Comparison of ENCODE assay signal across 15 cellular contexts in the genomic region with DNA sequence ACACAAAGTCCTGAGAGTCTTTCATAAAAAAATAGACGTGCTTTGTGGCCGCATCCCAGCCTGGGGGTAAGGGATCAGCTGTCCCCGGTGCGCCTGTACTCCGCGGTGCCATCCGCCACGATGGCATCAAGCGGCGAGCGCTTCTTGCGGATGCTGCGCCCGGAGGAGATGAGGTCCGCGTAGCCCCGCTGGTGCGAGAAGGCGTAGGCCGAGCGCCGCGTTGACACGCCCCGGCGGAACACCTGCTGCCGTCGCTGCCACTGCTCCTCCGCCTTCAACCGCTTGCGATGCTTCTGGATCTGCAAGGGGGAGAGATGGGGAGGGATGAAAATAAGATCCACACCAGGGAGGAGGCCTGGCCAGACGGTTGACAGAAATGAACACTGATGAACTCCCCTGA. TPM values are rescaled to one million over a fixed set of nuclear protein-coding genes. Genes with fewer than 3 reads are reported as not detected.
DNase-seq lines count a peak whose midpoint lies in the region; ATAC-seq, FAIRE-seq and TF ChIP-seq lines count a peak whose summit lies in the region.
"Had no signal": no experiment of that assay in that cellular context is flagged by ENCODE, and none has a peak within 500 bp of the region (broad histone marks: within the 10 kb centered on the region; RNA-seq: fewer than 3 reads in every experiment).

No MANE protein-coding gene starts in this region.

- no peak overlapping the region for H4K5ac ChIP-seq in H1 (ENCODE audit: insufficient read length, low read depth, low read length)

- H3K4me3 ChIP-seq in right cardiac atrium (ENCODE audit: low read length) (no peak overlapping the region), H1 (ENCODE audit: extremely low read depth in 1 of 4, insufficient read depth in 2 of 4, low read depth in 3 of 4, low read length in 4 of 4) (no peak overlapping the region), neuronal stem cell (ENCODE audit: low read length in 2 of 2) (no peak overlapping the region)

- no peak overlapping the region for H3K27ac ChIP-seq in right cardiac atrium (ENCODE audit: low read length)
- no peak overlapping the region for H3K27ac ChIP-seq in H1 (ENCODE audit: low read depth, low read length)
- no peak overlapping the region for H3K27ac ChIP-seq in neuronal stem cell (replicated peaks; ENCODE audit: low read length)
- H3K27ac ChIP-seq: 22Rv1, HL-60 had no signal

- peaks cover 0 to 1% of the 10 kb centered on the region in 2 experiments for H4K20me1 ChIP-seq in H1 (replicated peaks in 1 of 2; ENCODE audit: control insufficient read depth in 1 of 2, insufficient read depth in 2 of 2, low read length in 2 of 2)

- no peak for TF ChIP-seq CTCF in H1 (IDR thresholded peaks at IDR 0.05; ENCODE audit: control extremely low read depth in 1 of 3, insufficient read depth in 1 of 3, low read depth in 1 of 3, low read length in 3 of 3)

- H3K9ac ChIP-seq in H1 (replicated peaks in 1 of 4; ENCODE audit: extremely low read depth in 1 of 4, low read depth in 3 of 4, low read length in 3 of 4) = no peak overlapping the region
- H3K9ac ChIP-seq in neuronal stem cell (ENCODE audit: low read depth, low read length, poor library complexity) = no peak overlapping the region

- no peak for TF ChIP-seq EP300 in H1 (IDR thresholded peaks at IDR 0.05; ENCODE audit: borderline replicate concordance in 1 of 2, low read depth in 2 of 2, low read length in 2 of 2)

- no peak overlapping the region for H2BK20ac ChIP-seq in H1 (ENCODE audit: low read length)

- CTCF ChIA-PET in H1 (lab: Charles Lee; ENCODE audit: partially characterized antibody) = no interaction called here

- H3K4ac ChIP-seq in H1 (replicated peaks; ENCODE audit: insufficient read length, low read depth, low read length) (no peak overlapping the region), neuronal stem cell (ENCODE audit: low read length) (peak overlapping the region; percentile 53)

- no peak overlapping the region for H2BK120ac ChIP-seq in H1 (replicated peaks; ENCODE audit: low read depth, low read length)
- H2BK120ac ChIP-seq in neuronal stem cell (ENCODE audit: low read depth, low read length) = no peak overlapping the region

- no peaks in the 10 kb centered on the region for H3K79me2 ChIP-seq in H1 (ENCODE audit: control insufficient read depth in 1 of 2, insufficient read depth in 2 of 2, low read length in 2 of 2)

- peaks cover 3% of the 10 kb centered on the region for H3K4me1 ChIP-seq in right cardiac atrium (ENCODE audit: control insufficient read depth, insufficient read depth, low read length)
- no peaks in the 10 kb centered on the region for H3K4me1 ChIP-seq in H1 (replicated peaks in 1 of 4; ENCODE audit: control insufficient read depth in 3 of 4, insufficient read depth in 4 of 4, low read length in 3 of 4)
- no peaks in the 10 kb centered on the region for H3K4me1 ChIP-seq in neuronal stem cell (ENCODE audit: control insufficient read depth in 2 of 2, insufficient read depth in 1 of 2, low read depth in 1 of 2, low read length in 2 of 2)
- H3K4me1 ChIP-seq: Caco-2 had no signal

- no peak overlapping the region for H3K56ac ChIP-seq in H1 (replicated peaks; ENCODE audit: insufficient read length, low read depth, low read length)

- H2AK5ac ChIP-seq in H1 (ENCODE audit: low read depth, low read length) = no peak overlapping the region
- peak overlapping the region; percentile 70 for H2AK5ac ChIP-seq in neuronal stem cell (ENCODE audit: low read depth, low read length)

- H2AFZ ChIP-seq in H1 (ENCODE audit: low read length) = no peak overlapping the region
- H2AFZ ChIP-seq in neuronal stem cell (ENCODE audit: low read length) = no peak overlapping the region

- no peak for FAIRE-seq in H1 (lab: Jason Lieb, UNC)

- H3K9me3 ChIP-seq in right cardiac atrium (ENCODE audit: control insufficient read depth, low read length) (no peaks in the 10 kb centered on the region), H1 (ENCODE audit: insufficient read depth in 2 of 2, low read depth in 1 of 2, low read length in 1 of 2) (no peaks in the 10 kb centered on the region; a peak in 1 of 4 replicates), neuronal stem cell (replicated peaks in 1 of 2; ENCODE audit: control insufficient read depth in 2 of 2, insufficient read depth in 1 of 2, low read depth in 1 of 2, low read length in 2 of 2) (no peaks in the 10 kb centered on the region)
- H3K9me3 ChIP-seq: Caco-2 had no signal

- H3K4me2 ChIP-seq in H1 (ENCODE audit: insufficient read depth in 1 of 2, low read depth in 2 of 2, low read length in 2 of 2) (no peak overlapping the region), neuronal stem cell (ENCODE audit: insufficient read depth, low read length, poor library complexity, severe bottlenecking) (no peak overlapping the region)

- intact Hi-C loops in right cardiac atrium (cut with DNase I) (no loop called here), Right ventricle myocardium inferior (cut with DNase I) (loop anchor here (5.0 to 10.0 kb wide), 2 partner anchors 234 to 466 kb away; no protein-coding TSS in a partner anchor)

- no peak for TF ChIP-seq POLR2A in H1 (IDR thresholded peaks at IDR 0.05; ENCODE audit: control extremely low read depth in 1 of 2, low read depth in 2 of 2, low read length in 2 of 2)

- H3K18ac ChIP-seq in H1 (ENCODE audit: extremely low read depth, low read length) (no peak overlapping the region), neuronal stem cell (ENCODE audit: low read length) (no peak overlapping the region)

- H4K91ac ChIP-seq in H1 (replicated peaks; ENCODE audit: insufficient read length, low read length) = no peak overlapping the region
- no peak overlapping the region for H4K91ac ChIP-seq in neuronal stem cell (ENCODE audit: low read depth, low read length, poor library complexity)

- H3K27me3 ChIP-seq in right cardiac atrium (ENCODE audit: control insufficient read depth, insufficient read depth) (no peaks in the 10 kb centered on the region), H1 (replicated peaks in 1 of 4; ENCODE audit: control insufficient read depth in 3 of 4, extremely low read depth in 1 of 4, insufficient read depth in 3 of 4, low read length in 3 of 4) (no peaks in the 10 kb centered on the region), neuronal stem cell (ENCODE audit: control insufficient read depth in 3 of 3, insufficient read depth in 3 of 3, low read depth in 1 of 3, low read length in 3 of 3) (no peaks in the 10 kb centered on the region)

- ATAC-seq in right cardiac atrium (peak in 1 of 2 donors; percentile 7), Right ventricle myocardium inferior (no peak), GM21717 (IDR thresholded peaks at IDR 0.05; ENCODE audit: unreplicated experiment) (no peak), HG03135 (IDR thresholded peaks at IDR 0.05; ENCODE audit: unreplicated experiment) (no peak)

- H2BK12ac ChIP-seq in H1 (ENCODE audit: low read depth, low read length) (no peak overlapping the region), neuronal stem cell (ENCODE audit: low read length) (no peak overlapping the region)

- H3K14ac ChIP-seq in H1 (ENCODE audit: insufficient read length) = no peak overlapping the region
- peak overlapping the region; percentile 38 for H3K14ac ChIP-seq in neuronal stem cell (ENCODE audit: low read length)

- H3K23ac ChIP-seq in H1 (ENCODE audit: insufficient read length) (no peak overlapping the region), neuronal stem cell (ENCODE audit: low read depth, low read length, poor library complexity) (peak overlapping the region; percentile 73)

- TF ChIP-seq RAD21 in H1 (IDR thresholded peaks at IDR 0.05 in 1 of 2, conservative IDR thresholded peaks at IDR 0.05 in 1 of 2; ENCODE audit: low read depth in 2 of 2, low read length in 2 of 2) = no peak

- WGBS in right cardiac atrium = 89% methylated on average over 32 of the region's 32 CpGs
- 94% methylated on average over 32 of the region's 32 CpGs; no CpG with 5 or more reads in 1 of the 2 experiments for WGBS in H1 (ENCODE audit: extremely low coverage in 1 of 2, insufficient coverage in 1 of 2, insufficient read length in 1 of 2, insufficient replicate concordance in 2 of 2, low coverage in 1 of 2, low lambda C conversion rate in 2 of 2, missing lambda C conversion rate in 1 of 2), 2 experiments
- no CpG with 5 or more reads among the region's 32 CpGs for WGBS in neuronal stem cell (ENCODE audit: extremely low coverage in 2 of 2, insufficient read length in 2 of 2, insufficient replicate concordance in 1 of 2), 2 donors

- H2BK15ac ChIP-seq in H1 (ENCODE audit: low read length) = no peak overlapping the region
- no peak overlapping the region for H2BK15ac ChIP-seq in neuronal stem cell (ENCODE audit: low read length)

- H4K8ac ChIP-seq in H1 (ENCODE audit: extremely low read depth, insufficient read depth, low read length) = peak overlapping the region; percentile 79
- no peak overlapping the region for H4K8ac ChIP-seq in neuronal stem cell (ENCODE audit: low read depth, low read length)

- no peak overlapping the region for H2BK5ac ChIP-seq in H1 (ENCODE audit: low read depth, low read length)
- no peak overlapping the region for H2BK5ac ChIP-seq in neuronal stem cell (ENCODE audit: low read length)

- POLR2A ChIA-PET in H1 (lab: Charles Lee; ENCODE audit: partially characterized antibody) = no interaction called here

- H3K36me3 ChIP-seq in H1 (ENCODE audit: control insufficient read depth in 2 of 4, insufficient read depth in 4 of 4, low read length in 3 of 4) (no peaks in the 10 kb centered on the region), neuronal stem cell (replicated peaks in 1 of 2; ENCODE audit: control insufficient read depth in 2 of 2, insufficient read depth in 2 of 2, low read length in 2 of 2) (no peaks in the 10 kb centered on the region)

- peak in 2 of 3 donors; percentile 54 to 56 for DNase-seq in right cardiac atrium
- DNase-seq in Right ventricle myocardium inferior (ENCODE audit: missing footprints) = no peak
- no peak for DNase-seq in H1 (ENCODE audit: low read depth in 1 of 2, low spot score in 2 of 2)
- DNase-seq in neuronal stem cell (ENCODE audit: low spot score) = no peak
- no peak for DNase-seq in RKO (ENCODE audit: low spot score)
- DNase-seq in NCI-H1105 (lab: John Stamatoyannopoulos, UW) = no peak
- DNase-seq: Caco-2; CD8-positive, alpha-beta memory T cell; DND-41; GDM1; H7 had no signal

- H3K79me1 ChIP-seq in H1 (ENCODE audit: low read depth, low read length) (no peaks in the 10 kb centered on the region; the same call in 1 of the 2 replicates), neuronal stem cell (ENCODE audit: low read depth, low read length) (peaks cover 3% of the 10 kb centered on the region)

- peaks cover 1% of the 10 kb centered on the region; the same call in 1 of the 2 replicates for H3K23me2 ChIP-seq in H1 (ENCODE audit: low read depth, low read length)

RNA-seq across cellular contexts. Expression of gene NARS1, which starts 26.8 kb away (rescaled TPM):
- total RNA-seq in right cardiac atrium (100 to 1,000 TPM in 2 of 4 donors, 10 to 100 TPM in 2; 94.6 to 103 (median 99.1) TPM), Right ventricle myocardium inferior (103 TPM)
- polyA plus RNA-seq in right cardiac atrium (76.2 TPM), H1 (2011; rRNA removed) (91.2 and 104 TPM in 2 replicates)
- 169 and 171 TPM in 2 replicates for total RNA-seq in H1 (2021; fragmentation: NEBNext Ultra II Directional; extraction: Animal tissue kit (Norgen Biotek cat#: 25700))
- polyA plus RNA-seq in H1 (2011; cell fraction: cytosol; rRNA removed) = 151 TPM
- 69.7 TPM for polyA plus RNA-seq in H1 (2011; cell fraction: nucleus; rRNA removed)
- 134 to 218 TPM (median 147 TPM) in 4 replicates for polyA plus RNA-seq in H1 (2012, experiment 1 of 2)
- polyA plus RNA-seq in H1 (2012, experiment 2 of 2) = 11.3 TPM
- polyA plus RNA-seq in H1 (2013, experiment 1 of 2) = 122 TPM
- 117 TPM for polyA plus RNA-seq in H1 (2013, experiment 2 of 2)
- 153 and 165 TPM in 2 replicates for polyA minus RNA-seq in H1 (2011; rRNA and poly(A)+ RNA removed)
- polyA minus RNA-seq in H1 (2011; cell fraction: cytosol; rRNA and poly(A)+ RNA removed) = 148 TPM
- 96.9 TPM for polyA minus RNA-seq in H1 (2011; cell fraction: nucleus; rRNA and poly(A)+ RNA removed)
- 62.2 TPM for polyA plus RNA-seq in neuronal stem cell (2013, experiment 1 of 2)
- 59.1 TPM for polyA plus RNA-seq in neuronal stem cell (2013, experiment 2 of 2)

Comparison
In these comparisons a context has a peak if more than half of its experiments do, and no peak if none do; other contexts are left out.
1. DNase-seq: peak in right cardiac atrium (2 of 3); none in Right ventricle myocardium inferior (single experiment), H1 (0 of 2), neuronal stem cell (single experiment), RKO (single experiment) and NCI-H1105 (single experiment).